ENCODE assay signal across 10 cellular contexts in genomic region chr17:64498308-64499203, GRCh38. TPM values are rescaled to one million over a fixed set of nuclear protein-coding genes. Genes with fewer than 3 reads are reported as not detected.
DNase-seq lines count a peak whose midpoint lies in the region; ATAC-seq and TF ChIP-seq lines count a peak whose summit lies in the region.
"Had no signal": no experiment of that assay in that cellular context is flagged by ENCODE, and none has a peak within 500 bp of the region (broad histone marks: within the 10 kb centered on the region; RNA-seq: fewer than 3 reads in every experiment).

No MANE protein-coding gene starts in this region.

- H3K27me3 Mint-ChIP-seq in MCF 10A (ENCODE audit: insufficient read depth, unreplicated experiment), result no peaks in the 10 kb centered on the region

- no peak overlapping the region for H3K27ac Mint-ChIP-seq in MCF 10A (ENCODE audit: low read depth, unreplicated experiment)

- no peaks in the 10 kb centered on the region for H3K9me3 Mint-ChIP-seq in MCF 10A (ENCODE audit: unreplicated experiment)

- POLR2A ChIA-PET in MCF 10A (lab: Yijun Ruan, JAX), result interaction anchor here (0.6 to 5.2 kb wide), 6 partner anchors 7 to 354 kb away, joined by 3 to 225 read pairs (median 6); partner anchors contain the start of genes CEP95 and DDX5

- H3K27ac ChIP-seq in breast epithelium, result peak overlapping the region in 1 of 2 donors; percentile 84
- peak overlapping the region; percentile 97 for H3K27ac ChIP-seq in epithelial cell of prostate
- H3K27ac ChIP-seq in subcutaneous abdominal adipose tissue (ENCODE audit: low read depth, low read length), result peak overlapping the region; percentile 86
- H3K27ac ChIP-seq in right cardiac atrium (ENCODE audit: low read length), result no peak overlapping the region

- peak overlapping the region; percentile 100 for H3K4me3 Mint-ChIP-seq in MCF 10A (ENCODE audit: unreplicated experiment)

- BruUV-seq in MCF 10A (replicated peaks; lab: Mats Ljungman, UMichigan), result no TSS peak

- H3K36me3 Mint-ChIP-seq in MCF 10A (ENCODE audit: insufficient read depth, unreplicated experiment), result peaks cover 84% of the 10 kb centered on the region

- intact Hi-C loops in MCF 10A (cut with micrococcal nuclease) (loop anchor here (5.0 kb wide), 1 partner anchor 191 kb away; no protein-coding TSS in a partner anchor), breast epithelium (cut with DNase I; ENCODE audit: low total_unique reads) (no loop called here), right cardiac atrium (cut with DNase I) (loop anchor here in 1 of 4 donors (10.0 kb wide), 1 partner anchor 184 kb away; no protein-coding TSS in a partner anchor)

- H3K27me3 ChIP-seq in breast epithelium, result no peaks in the 10 kb centered on the region
- no peaks in the 10 kb centered on the region for H3K27me3 ChIP-seq in subcutaneous abdominal adipose tissue (ENCODE audit: control insufficient read depth in 5 of 5, insufficient read depth in 4 of 5, low read length in 5 of 5)
- H3K27me3 ChIP-seq in right cardiac atrium (ENCODE audit: control insufficient read depth, insufficient read depth), result no peaks in the 10 kb centered on the region

- DNase-seq in MCF 10A (ENCODE audit: unreplicated experiment) (no peak), breast epithelium (ENCODE audit: low spot score in 2 of 2) (no peak), SK-MEL-5 (ENCODE audit: low read depth, low spot score) (peak; percentile 57), epithelial cell of prostate (ENCODE audit: low read depth, low spot score) (no peak), right cardiac atrium (no peak), ureter (ENCODE audit: low spot score) (no peak)

- in situ Hi-C loops in SK-MEL-5 (cut with HindIII; ENCODE audit: low pct_unique_long_range_greater_than_20kb, low sequenced_read_pairs), result no loop called here

- H3K9me3 ChIP-seq in breast epithelium (no peaks in the 10 kb centered on the region), subcutaneous abdominal adipose tissue (ENCODE audit: control insufficient read depth in 5 of 5, low read length in 5 of 5) (no peaks in the 10 kb centered on the region), right cardiac atrium (ENCODE audit: control insufficient read depth, low read length) (no peaks in the 10 kb centered on the region)

- CTCF ChIA-PET in MCF 10A (lab: Yijun Ruan, JAX), result interaction anchor here (0.6 to 4.5 kb wide), 4 partner anchors 9 to 79 kb away, joined by 3 to 23 read pairs (median 7); no protein-coding TSS in a partner anchor

- no peak overlapping the region for H3K4me3 ChIP-seq in breast epithelium
- peak overlapping the region in 1 of 5 donors; percentile 87 for H3K4me3 ChIP-seq in subcutaneous abdominal adipose tissue (ENCODE audit: low read depth in 1 of 5, low read length in 5 of 5)
- no peak overlapping the region for H3K4me3 ChIP-seq in right cardiac atrium (ENCODE audit: low read length)
- H3K4me3 ChIP-seq: lung had no signal

- H3K4me1 ChIP-seq in breast epithelium, result peaks cover 0 to 12% of the 10 kb centered on the region in 2 donors
- H3K4me1 ChIP-seq in subcutaneous abdominal adipose tissue (ENCODE audit: control insufficient read depth in 5 of 5, insufficient read depth in 5 of 5, low read length in 5 of 5), result peaks cover 7 to 68% (median 60%) of the 10 kb centered on the region in 5 donors
- peaks cover 3% of the 10 kb centered on the region for H3K4me1 ChIP-seq in right cardiac atrium (ENCODE audit: control insufficient read depth, insufficient read depth, low read length)

- ATAC-seq in right cardiac atrium (no peak), GM18907 (IDR thresholded peaks at IDR 0.05; ENCODE audit: unreplicated experiment) (no peak)

- TF ChIP-seq CTCF in MCF 10A (IDR thresholded peaks at IDR 0.05; ENCODE audit: unreplicated experiment) (no peak), breast epithelium (IDR thresholded peaks at IDR 0.05) (no peak)

- H3K36me3 ChIP-seq in breast epithelium (peaks cover 23% of the 10 kb centered on the region), subcutaneous abdominal adipose tissue (ENCODE audit: control insufficient read depth in 5 of 5, insufficient read depth in 5 of 5, low read length in 5 of 5) (peaks cover 51 to 59% (median 55%) of the 10 kb centered on the region in 5 donors)

- H3K4me1 Mint-ChIP-seq in MCF 10A (ENCODE audit: insufficient read depth, unreplicated experiment), result peaks cover 54% of the 10 kb centered on the region

- no peak for TF ChIP-seq POLR2A in breast epithelium (IDR thresholded peaks at IDR 0.05)

- peak overlapping the region in 2 of 5 donors; percentile 1 to 64 for H3K9ac ChIP-seq in subcutaneous abdominal adipose tissue (ENCODE audit: low read length in 5 of 5)

- 63% methylated on average over 7 of the region's 7 CpGs for WGBS in right cardiac atrium

RNA-seq across cellular contexts. Expression of gene POLG2, which starts 1.7 kb away (rescaled TPM):
- 27.5 and 29.4 TPM in 2 replicates for total RNA-seq in MCF 10A (2022)
- total RNA-seq in breast epithelium, result 10 to 100 TPM in 2 of 3 donors, 1 to 10 TPM in 1; 3.2 to 18.7 (median 12.8) TPM
- total RNA-seq in SK-MEL-5 (2014; rRNA removed; shearing (Covaris generic)), result 22.8 and 24.1 TPM in 2 replicates
- 16.7 and 25.4 TPM in 2 replicates for polyA plus RNA-seq in SK-MEL-5 (2015; cell fraction: cytosol; rRNA removed)
- 246 and 299 TPM in 2 replicates for polyA plus RNA-seq in SK-MEL-5 (2015; cell fraction: nucleus; rRNA removed)
- 1 to 10 TPM; 7.2 to 9.0 (median 8.2) TPM for total RNA-seq in right cardiac atrium
- polyA plus RNA-seq in right cardiac atrium, result 5.4 TPM
- total RNA-seq in ureter, result 27.6 TPM

RNA-seq across cellular contexts. Expression of gene DDX5, which starts 7.5 kb away (rescaled TPM):
- 832 and 905 TPM in 2 replicates for total RNA-seq in MCF 10A (2022)
- 100 to 1,000 TPM; 616 to 794 (median 655) TPM for total RNA-seq in breast epithelium
- 335 and 349 TPM in 2 replicates for total RNA-seq in SK-MEL-5 (2014; rRNA removed; shearing (Covaris generic))
- polyA plus RNA-seq in SK-MEL-5 (2015; cell fraction: cytosol; rRNA removed), result 1,548 and 1,910 TPM in 2 replicates
- polyA plus RNA-seq in SK-MEL-5 (2015; cell fraction: nucleus; rRNA removed), result 8,083 and 8,559 TPM in 2 replicates
- total RNA-seq in right cardiac atrium, result 100 to 1,000 TPM; 366 to 573 (median 420) TPM
- polyA plus RNA-seq in right cardiac atrium, result 312 TPM
- total RNA-seq in ureter, result 1,008 TPM

RNA-seq across cellular contexts. Expression of gene CEP95, which starts 8.2 kb away (rescaled TPM):
- total RNA-seq in MCF 10A (2022) (57.2 and 61.6 TPM in 2 replicates), breast epithelium (10 to 100 TPM; 56.5 to 74.4 (median 73.2) TPM), right cardiac atrium (10 to 100 TPM; 16.3 to 23.3 (median 19.4) TPM), ureter (71.6 TPM)
- 43.2 and 48.8 TPM in 2 replicates for total RNA-seq in SK-MEL-5 (2014; rRNA removed; shearing (Covaris generic))
- 35.7 and 38.0 TPM in 2 replicates for polyA plus RNA-seq in SK-MEL-5 (2015; cell fraction: cytosol; rRNA removed)
- 326 and 369 TPM in 2 replicates for polyA plus RNA-seq in SK-MEL-5 (2015; cell fraction: nucleus; rRNA removed)
- polyA plus RNA-seq in right cardiac atrium, result 15.6 TPM

RNA-seq across cellular contexts. Expression of gene MILR1, which starts 49.6 kb away (rescaled TPM):
- total RNA-seq in MCF 10A (2022), result 9.8 and 15.8 TPM in 2 replicates
- total RNA-seq in breast epithelium, result 1 to 10 TPM; 3.1 to 8.3 (median 4.3) TPM
- not detected in 2 replicates for total RNA-seq in SK-MEL-5 (2014; rRNA removed; shearing (Covaris generic))
- polyA plus RNA-seq in SK-MEL-5 (2015; cell fraction: cytosol; rRNA removed), result not detected in 2 replicates
- polyA plus RNA-seq in SK-MEL-5 (2015; cell fraction: nucleus; rRNA removed), result 1.0 TPM in 1 of 2 replicates, not detected in the other
- total RNA-seq in right cardiac atrium, result 1 to 10 TPM; 1.9 to 6.6 (median 5.3) TPM
- polyA plus RNA-seq in right cardiac atrium, result 2.5 TPM
- 11.0 TPM for total RNA-seq in ureter
- total RNA-seq: G401 had no signal
